In the genomic region with DNA sequence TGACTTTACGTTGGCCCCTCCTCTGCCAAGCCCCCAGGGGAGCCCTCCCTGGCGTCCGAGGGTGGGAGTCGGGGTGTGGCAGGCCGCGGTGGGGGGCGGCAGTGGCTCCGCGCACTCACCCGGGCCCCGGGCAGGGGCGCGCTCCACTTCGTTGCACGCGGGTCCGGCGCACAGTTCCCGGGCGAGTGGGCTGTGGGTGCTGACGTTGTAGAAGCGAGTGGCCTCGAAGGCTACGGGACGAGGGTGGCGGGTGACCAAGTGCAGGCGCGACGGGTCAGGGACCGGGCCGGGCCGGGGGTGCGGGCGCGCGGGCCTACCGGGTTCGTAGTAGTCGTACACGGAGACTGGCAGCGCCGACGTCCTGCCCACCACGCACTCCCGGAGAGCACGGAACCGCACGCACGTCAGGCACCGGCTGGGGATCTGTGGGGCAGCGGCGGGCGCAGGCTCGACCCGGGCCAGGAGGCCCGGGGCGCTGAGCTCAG, we compare ENCODE assay signal across 1 cellular context.
A peak's percentile ranks its signal among the peaks of the same experiment; 100 is the strongest.
TF ChIP-seq lines count a peak whose summit lies in the region.

No MANE protein-coding gene starts in this region.

TF ChIP-seq in HepG2, 621 proteins besides CTCF, POLR2A, EP300 and RAD21 (continued from another document and continues in another):
- TF ChIP-seq, protein P1, sequence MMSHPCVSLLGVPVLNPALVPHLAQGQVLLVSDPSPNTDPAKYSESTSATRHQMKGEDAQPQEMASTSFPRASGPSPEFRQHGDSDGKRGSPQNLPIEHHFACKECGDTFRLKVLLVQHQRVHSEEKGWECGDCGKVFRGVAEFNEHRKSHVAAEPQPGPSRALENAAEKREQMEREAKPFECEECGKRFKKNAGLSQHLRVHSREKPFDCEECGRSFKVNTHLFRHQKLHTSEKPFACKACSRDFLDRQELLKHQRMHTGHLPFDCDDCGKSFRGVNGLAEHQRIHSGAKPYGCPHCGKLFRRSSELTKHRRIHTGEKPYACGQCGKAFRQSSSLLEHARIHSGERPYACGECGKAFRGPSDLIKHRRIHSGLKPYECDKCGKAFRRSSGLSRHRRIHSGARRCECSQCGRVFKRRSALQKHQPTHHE (CRISPR knock-in tag; IDR thresholded peaks at IDR 0.05; ENCODE audit: borderline replicate concordance): no peak
- no peak for TF ChIP-seq ZNF619 (CRISPR knock-in tag; IDR thresholded peaks at IDR 0.05)
- TF ChIP-seq ZNF256 (CRISPR knock-in tag; conservative IDR thresholded peaks at IDR 0.05): no peak
- TF ChIP-seq ZBTB7A (CRISPR knock-in tag; IDR thresholded peaks at IDR 0.05): 0 out of 2 replicates have a peak, but pooled peaks have one; percentile 31
- TF ChIP-seq, protein P2, sequence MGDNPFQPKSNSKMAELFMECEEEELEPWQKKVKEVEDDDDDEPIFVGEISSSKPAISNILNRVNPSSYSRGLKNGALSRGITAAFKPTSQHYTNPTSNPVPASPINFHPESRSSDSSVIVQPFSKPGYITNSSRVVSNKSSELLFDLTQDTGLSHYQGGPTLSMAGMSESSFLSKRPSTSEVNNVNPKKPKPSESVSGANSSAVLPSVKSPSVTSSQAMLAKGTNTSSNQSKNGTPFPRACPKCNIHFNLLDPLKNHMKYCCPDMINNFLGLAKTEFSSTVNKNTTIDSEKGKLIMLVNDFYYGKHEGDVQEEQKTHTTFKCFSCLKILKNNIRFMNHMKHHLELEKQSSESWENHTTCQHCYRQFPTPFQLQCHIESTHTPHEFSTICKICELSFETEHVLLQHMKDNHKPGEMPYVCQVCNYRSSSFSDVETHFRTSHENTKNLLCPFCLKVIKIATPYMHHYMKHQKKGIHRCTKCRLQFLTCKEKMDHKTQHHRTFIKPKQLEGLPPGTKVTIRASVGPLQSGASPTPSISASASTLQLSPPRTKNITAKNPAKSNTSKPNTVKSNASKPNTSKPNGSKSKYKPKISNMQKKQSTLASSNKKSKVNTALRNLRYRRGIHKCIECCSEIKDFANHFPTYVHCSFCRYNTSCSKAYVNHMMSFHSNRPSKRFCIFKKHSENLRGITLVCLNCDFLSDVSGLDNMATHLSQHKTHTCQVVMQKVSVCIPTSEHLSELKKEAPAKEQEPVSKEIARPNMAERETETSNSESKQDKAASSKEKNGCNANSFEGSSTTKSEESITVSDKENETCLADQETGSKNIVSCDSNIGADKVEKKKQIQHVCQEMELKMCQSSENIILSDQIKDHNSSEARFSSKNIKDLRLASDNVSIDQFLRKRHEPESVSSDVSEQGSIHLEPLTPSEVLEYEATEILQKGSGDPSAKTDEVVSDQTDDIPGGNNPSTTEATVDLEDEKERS (CRISPR knock-in tag; IDR thresholded peaks at IDR 0.05): no peak
- TF ChIP-seq KAT8 (CRISPR knock-in tag; IDR thresholded peaks at IDR 0.05): no peak
- no peak for TF ChIP-seq KLF15 (CRISPR knock-in tag; IDR thresholded peaks at IDR 0.05; ENCODE audit: borderline replicate concordance)
- TF ChIP-seq, protein P3, sequence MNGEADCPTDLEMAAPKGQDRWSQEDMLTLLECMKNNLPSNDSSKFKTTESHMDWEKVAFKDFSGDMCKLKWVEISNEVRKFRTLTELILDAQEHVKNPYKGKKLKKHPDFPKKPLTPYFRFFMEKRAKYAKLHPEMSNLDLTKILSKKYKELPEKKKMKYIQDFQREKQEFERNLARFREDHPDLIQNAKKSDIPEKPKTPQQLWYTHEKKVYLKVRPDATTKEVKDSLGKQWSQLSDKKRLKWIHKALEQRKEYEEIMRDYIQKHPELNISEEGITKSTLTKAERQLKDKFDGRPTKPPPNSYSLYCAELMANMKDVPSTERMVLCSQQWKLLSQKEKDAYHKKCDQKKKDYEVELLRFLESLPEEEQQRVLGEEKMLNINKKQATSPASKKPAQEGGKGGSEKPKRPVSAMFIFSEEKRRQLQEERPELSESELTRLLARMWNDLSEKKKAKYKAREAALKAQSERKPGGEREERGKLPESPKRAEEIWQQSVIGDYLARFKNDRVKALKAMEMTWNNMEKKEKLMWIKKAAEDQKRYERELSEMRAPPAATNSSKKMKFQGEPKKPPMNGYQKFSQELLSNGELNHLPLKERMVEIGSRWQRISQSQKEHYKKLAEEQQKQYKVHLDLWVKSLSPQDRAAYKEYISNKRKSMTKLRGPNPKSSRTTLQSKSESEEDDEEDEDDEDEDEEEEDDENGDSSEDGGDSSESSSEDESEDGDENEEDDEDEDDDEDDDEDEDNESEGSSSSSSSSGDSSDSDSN (CRISPR knock-in tag; IDR thresholded peaks at IDR 0.05): no peak
- no peak for TF ChIP-seq ZNF446 (CRISPR knock-in tag; IDR thresholded peaks at IDR 0.05)
- TF ChIP-seq ARHGAP35 (CRISPR knock-in tag; IDR thresholded peaks at IDR 0.05; ENCODE audit: borderline replicate concordance): no peak
- TF ChIP-seq TBX2 (CRISPR knock-in tag; IDR thresholded peaks at IDR 0.05; ENCODE audit: borderline replicate concordance): 0 out of 2 replicates have a peak, but pooled peaks have one; percentile 31
- TF ChIP-seq ZNF747 (CRISPR knock-in tag; IDR thresholded peaks at IDR 0.05; ENCODE audit: borderline replicate concordance): no peak
- no peak for TF ChIP-seq SIX4 (CRISPR knock-in tag; IDR thresholded peaks at IDR 0.05)
- no peak for TF ChIP-seq ZFP62 (CRISPR knock-in tag; IDR thresholded peaks at IDR 0.05)
- no peak for TF ChIP-seq BRCA1 (CRISPR knock-in tag; IDR thresholded peaks at IDR 0.05)
- TF ChIP-seq, protein P4, sequence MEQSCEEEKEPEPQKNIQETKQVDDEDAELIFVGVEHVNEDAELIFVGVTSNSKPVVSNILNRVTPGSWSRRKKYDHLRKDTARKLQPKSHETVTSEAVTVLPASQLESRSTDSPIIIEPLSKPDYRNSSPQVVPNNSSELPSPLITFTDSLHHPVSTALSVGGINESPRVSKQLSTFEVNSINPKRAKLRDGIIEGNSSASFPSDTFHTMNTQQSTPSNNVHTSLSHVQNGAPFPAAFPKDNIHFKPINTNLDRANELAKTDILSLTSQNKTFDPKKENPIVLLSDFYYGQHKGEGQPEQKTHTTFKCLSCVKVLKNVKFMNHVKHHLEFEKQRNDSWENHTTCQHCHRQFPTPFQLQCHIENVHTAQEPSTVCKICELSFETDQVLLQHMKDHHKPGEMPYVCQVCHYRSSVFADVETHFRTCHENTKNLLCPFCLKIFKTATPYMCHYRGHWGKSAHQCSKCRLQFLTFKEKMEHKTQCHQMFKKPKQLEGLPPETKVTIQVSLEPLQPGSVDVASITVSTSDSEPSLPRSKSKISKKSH (CRISPR knock-in tag; IDR thresholded peaks at IDR 0.05; ENCODE audit: borderline replicate concordance): no peak
- TF ChIP-seq, protein P5, sequence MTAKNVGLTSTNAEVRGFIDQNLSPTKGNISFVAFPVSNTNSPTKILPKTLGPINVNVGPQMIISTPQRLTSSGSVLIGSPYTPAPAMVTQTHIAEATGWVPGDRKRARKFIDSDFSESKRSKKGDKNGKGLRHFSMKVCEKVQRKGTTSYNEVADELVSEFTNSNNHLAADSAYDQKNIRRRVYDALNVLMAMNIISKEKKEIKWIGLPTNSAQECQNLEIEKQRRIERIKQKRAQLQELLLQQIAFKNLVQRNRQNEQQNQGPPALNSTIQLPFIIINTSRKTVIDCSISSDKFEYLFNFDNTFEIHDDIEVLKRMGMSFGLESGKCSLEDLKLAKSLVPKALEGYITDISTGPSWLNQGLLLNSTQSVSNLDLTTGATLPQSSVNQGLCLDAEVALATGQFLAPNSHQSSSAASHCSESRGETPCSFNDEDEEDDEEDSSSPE (CRISPR knock-in tag; IDR thresholded peaks at IDR 0.05): no peak
- TF ChIP-seq DNMT1 (CRISPR knock-in tag; IDR thresholded peaks at IDR 0.05): no peak
- TF ChIP-seq KLF11 (CRISPR knock-in tag; IDR thresholded peaks at IDR 0.05): no peak
- 0 out of 2 replicates have a peak, but pooled peaks have one; percentile 23 for TF ChIP-seq SALL1 (CRISPR knock-in tag; IDR thresholded peaks at IDR 0.05)
- no peak for TF ChIP-seq ZNF720 (CRISPR knock-in tag; IDR thresholded peaks at IDR 0.05)
- no peak for TF ChIP-seq TAF1 (CRISPR knock-in tag; IDR thresholded peaks at IDR 0.05)
- TF ChIP-seq GTF2F1 (IDR thresholded peaks at IDR 0.05; ENCODE audit: low read length): no peak
- TF ChIP-seq ZNF777 (CRISPR knock-in tag; IDR thresholded peaks at IDR 0.05): peak; percentile 68
- TF ChIP-seq, protein P6, sequence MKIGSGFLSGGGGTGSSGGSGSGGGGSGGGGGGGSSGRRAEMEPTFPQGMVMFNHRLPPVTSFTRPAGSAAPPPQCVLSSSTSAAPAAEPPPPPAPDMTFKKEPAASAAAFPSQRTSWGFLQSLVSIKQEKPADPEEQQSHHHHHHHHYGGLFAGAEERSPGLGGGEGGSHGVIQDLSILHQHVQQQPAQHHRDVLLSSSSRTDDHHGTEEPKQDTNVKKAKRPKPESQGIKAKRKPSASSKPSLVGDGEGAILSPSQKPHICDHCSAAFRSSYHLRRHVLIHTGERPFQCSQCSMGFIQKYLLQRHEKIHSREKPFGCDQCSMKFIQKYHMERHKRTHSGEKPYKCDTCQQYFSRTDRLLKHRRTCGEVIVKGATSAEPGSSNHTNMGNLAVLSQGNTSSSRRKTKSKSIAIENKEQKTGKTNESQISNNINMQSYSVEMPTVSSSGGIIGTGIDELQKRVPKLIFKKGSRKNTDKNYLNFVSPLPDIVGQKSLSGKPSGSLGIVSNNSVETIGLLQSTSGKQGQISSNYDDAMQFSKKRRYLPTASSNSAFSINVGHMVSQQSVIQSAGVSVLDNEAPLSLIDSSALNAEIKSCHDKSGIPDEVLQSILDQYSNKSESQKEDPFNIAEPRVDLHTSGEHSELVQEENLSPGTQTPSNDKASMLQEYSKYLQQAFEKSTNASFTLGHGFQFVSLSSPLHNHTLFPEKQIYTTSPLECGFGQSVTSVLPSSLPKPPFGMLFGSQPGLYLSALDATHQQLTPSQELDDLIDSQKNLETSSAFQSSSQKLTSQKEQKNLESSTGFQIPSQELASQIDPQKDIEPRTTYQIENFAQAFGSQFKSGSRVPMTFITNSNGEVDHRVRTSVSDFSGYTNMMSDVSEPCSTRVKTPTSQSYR (CRISPR knock-in tag; IDR thresholded peaks at IDR 0.05; ENCODE audit: borderline replicate concordance): no peak
- no peak for TF ChIP-seq MED8 (CRISPR knock-in tag; IDR thresholded peaks at IDR 0.05; ENCODE audit: insufficient replicate concordance)
- peak; percentile 32; the same call in 1 of the 2 replicates for TF ChIP-seq SAP130 (CRISPR knock-in tag; IDR thresholded peaks at IDR 0.05; ENCODE audit: low read depth)
- no peak for TF ChIP-seq KAT7 (CRISPR knock-in tag; IDR thresholded peaks at IDR 0.05; ENCODE audit: borderline replicate concordance)
- TF ChIP-seq, protein P7, sequence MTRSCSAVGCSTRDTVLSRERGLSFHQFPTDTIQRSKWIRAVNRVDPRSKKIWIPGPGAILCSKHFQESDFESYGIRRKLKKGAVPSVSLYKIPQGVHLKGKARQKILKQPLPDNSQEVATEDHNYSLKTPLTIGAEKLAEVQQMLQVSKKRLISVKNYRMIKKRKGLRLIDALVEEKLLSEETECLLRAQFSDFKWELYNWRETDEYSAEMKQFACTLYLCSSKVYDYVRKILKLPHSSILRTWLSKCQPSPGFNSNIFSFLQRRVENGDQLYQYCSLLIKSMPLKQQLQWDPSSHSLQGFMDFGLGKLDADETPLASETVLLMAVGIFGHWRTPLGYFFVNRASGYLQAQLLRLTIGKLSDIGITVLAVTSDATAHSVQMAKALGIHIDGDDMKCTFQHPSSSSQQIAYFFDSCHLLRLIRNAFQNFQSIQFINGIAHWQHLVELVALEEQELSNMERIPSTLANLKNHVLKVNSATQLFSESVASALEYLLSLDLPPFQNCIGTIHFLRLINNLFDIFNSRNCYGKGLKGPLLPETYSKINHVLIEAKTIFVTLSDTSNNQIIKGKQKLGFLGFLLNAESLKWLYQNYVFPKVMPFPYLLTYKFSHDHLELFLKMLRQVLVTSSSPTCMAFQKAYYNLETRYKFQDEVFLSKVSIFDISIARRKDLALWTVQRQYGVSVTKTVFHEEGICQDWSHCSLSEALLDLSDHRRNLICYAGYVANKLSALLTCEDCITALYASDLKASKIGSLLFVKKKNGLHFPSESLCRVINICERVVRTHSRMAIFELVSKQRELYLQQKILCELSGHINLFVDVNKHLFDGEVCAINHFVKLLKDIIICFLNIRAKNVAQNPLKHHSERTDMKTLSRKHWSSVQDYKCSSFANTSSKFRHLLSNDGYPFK (CRISPR knock-in tag; IDR thresholded peaks at IDR 0.05; ENCODE audit: borderline replicate concordance): no peak
- no peak for TF ChIP-seq KLF9 (CRISPR knock-in tag; IDR thresholded peaks at IDR 0.05; ENCODE audit: low read depth)
- TF ChIP-seq, protein P8, sequence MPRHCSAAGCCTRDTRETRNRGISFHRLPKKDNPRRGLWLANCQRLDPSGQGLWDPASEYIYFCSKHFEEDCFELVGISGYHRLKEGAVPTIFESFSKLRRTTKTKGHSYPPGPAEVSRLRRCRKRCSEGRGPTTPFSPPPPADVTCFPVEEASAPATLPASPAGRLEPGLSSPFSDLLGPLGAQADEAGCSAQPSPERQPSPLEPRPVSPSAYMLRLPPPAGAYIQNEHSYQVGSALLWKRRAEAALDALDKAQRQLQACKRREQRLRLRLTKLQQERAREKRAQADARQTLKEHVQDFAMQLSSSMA (CRISPR knock-in tag; IDR thresholded peaks at IDR 0.05): no peak
- no peak for TF ChIP-seq GPN1 (CRISPR knock-in tag; IDR thresholded peaks at IDR 0.05; ENCODE audit: borderline replicate concordance)
- TF ChIP-seq, protein P9, sequence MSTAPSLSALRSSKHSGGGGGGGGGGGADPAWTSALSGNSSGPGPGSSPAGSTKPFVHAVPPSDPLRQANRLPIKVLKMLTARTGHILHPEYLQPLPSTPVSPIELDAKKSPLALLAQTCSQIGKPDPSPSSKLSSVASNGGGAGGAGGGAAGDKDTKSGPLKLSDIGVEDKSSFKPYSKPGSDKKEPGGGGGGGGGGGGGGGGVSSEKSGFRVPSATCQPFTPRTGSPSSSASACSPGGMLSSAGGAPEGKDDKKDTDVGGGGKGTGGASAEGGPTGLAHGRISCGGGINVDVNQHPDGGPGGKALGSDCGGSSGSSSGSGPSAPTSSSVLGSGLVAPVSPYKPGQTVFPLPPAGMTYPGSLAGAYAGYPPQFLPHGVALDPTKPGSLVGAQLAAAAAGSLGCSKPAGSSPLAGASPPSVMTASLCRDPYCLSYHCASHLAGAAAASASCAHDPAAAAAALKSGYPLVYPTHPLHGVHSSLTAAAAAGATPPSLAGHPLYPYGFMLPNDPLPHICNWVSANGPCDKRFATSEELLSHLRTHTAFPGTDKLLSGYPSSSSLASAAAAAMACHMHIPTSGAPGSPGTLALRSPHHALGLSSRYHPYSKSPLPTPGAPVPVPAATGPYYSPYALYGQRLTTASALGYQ (CRISPR knock-in tag; IDR thresholded peaks at IDR 0.05): no peak
- no peak for TF ChIP-seq ZNF605 (CRISPR knock-in tag; IDR thresholded peaks at IDR 0.05)
- no peak for TF ChIP-seq FOXK1 (CRISPR knock-in tag; IDR thresholded peaks at IDR 0.05; ENCODE audit: borderline replicate concordance, low read depth)
- TF ChIP-seq SP1 (IDR thresholded peaks at IDR 0.05): no peak
- no peak for TF ChIP-seq SP1 (CRISPR knock-in tag; IDR thresholded peaks at IDR 0.05)
- TF ChIP-seq, protein P10, sequence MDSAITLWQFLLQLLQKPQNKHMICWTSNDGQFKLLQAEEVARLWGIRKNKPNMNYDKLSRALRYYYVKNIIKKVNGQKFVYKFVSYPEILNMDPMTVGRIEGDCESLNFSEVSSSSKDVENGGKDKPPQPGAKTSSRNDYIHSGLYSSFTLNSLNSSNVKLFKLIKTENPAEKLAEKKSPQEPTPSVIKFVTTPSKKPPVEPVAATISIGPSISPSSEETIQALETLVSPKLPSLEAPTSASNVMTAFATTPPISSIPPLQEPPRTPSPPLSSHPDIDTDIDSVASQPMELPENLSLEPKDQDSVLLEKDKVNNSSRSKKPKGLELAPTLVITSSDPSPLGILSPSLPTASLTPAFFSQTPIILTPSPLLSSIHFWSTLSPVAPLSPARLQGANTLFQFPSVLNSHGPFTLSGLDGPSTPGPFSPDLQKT (CRISPR knock-in tag; IDR thresholded peaks at IDR 0.05; ENCODE audit: borderline replicate concordance): no peak
- no peak for TF ChIP-seq ARNT (IDR thresholded peaks at IDR 0.05)
- 0 out of 2 replicates have a peak, but pooled peaks have one; percentile 40 for TF ChIP-seq MEIS2 (CRISPR knock-in tag; IDR thresholded peaks at IDR 0.05)
